8 cellular contexts compared by ENCODE assay signal in the genomic region with DNA sequence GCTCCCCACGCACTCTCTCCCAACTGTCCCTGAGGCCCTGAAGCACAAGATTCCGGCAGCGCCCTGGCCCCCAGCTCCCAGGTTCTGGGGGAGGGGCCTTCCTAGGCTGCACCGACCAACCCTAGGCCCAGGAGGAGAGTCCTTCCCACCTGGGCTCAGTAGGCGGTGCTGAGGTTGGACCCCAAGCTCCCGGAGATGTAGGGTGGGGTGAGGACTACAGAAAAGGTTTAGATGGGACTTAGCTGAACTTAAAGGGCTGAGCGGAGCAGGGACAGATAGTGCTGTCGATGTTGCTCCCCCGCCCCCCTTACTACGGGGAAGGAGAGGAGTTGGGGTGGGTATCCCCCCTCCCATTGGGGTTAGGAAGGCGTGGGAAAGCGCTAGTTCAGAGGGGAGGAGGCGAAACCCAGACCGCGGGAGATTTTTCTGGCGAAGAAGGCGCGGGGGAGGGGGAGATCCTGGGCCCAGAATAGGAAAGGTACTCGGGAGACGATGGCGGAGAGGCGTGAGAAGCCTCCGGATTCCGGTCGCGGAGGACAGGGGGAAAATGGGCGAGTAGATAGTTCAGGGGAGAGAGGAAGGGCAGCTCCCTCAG. TPM values are rescaled to one million over a fixed set of nuclear protein-coding genes. Genes with fewer than 3 reads are reported as not detected.
DNase-seq lines count a peak whose midpoint lies in the region; ATAC-seq and TF ChIP-seq lines count a peak whose summit lies in the region.

No MANE protein-coding gene starts in this region.

- ATAC-seq in T-cell (replicated peaks in 1 of 4) (no peak), HG02973 (IDR thresholded peaks at IDR 0.05; ENCODE audit: unreplicated experiment) (no peak), HG03280 (IDR thresholded peaks at IDR 0.05; ENCODE audit: unreplicated experiment) (no peak)

- peak overlapping the region; percentile 92 for H2BK15ac ChIP-seq in mesenchymal stem cell (ENCODE audit: low read depth, poor library complexity, severe bottlenecking)

- peaks cover 14% of the 10 kb centered on the region for H3K36me3 Mint-ChIP-seq in T-cell

- H3K9me3 ChIP-seq in mesenchymal stem cell (ENCODE audit: control insufficient read depth, low read length): no peaks in the 10 kb centered on the region
- H3K9me3 ChIP-seq in thymus (ENCODE audit: control insufficient read depth): no peaks in the 10 kb centered on the region

- CTCF ChIA-PET in T-cell (lab: Charles Lee): interaction anchor here in 1 of 2 donors (1.5 kb wide), 1 partner anchor 54 kb away, joined by 3 read pairs; a partner anchor contains a TSS

- no peaks in the 10 kb centered on the region for H3K9me3 Mint-ChIP-seq in T-cell

- H3K27me3 ChIP-seq in dorsolateral prefrontal cortex (no peaks in the 10 kb centered on the region), mesenchymal stem cell (ENCODE audit: control insufficient read depth in 1 of 2, insufficient read depth in 1 of 2, low read length in 2 of 2) (no peaks in the 10 kb centered on the region), thymus (ENCODE audit: control insufficient read depth, insufficient read depth) (no peaks in the 10 kb centered on the region)

- H3K4me3 ChIP-seq in dorsolateral prefrontal cortex: peak overlapping the region; percentile 46 to 87 (median 78)
- H3K4me3 ChIP-seq in mesenchymal stem cell (ENCODE audit: insufficient read depth in 1 of 2, low read depth in 1 of 2, low read length in 2 of 2): peak overlapping the region; percentile 89 to 90
- H3K4me3 ChIP-seq in thymus (ENCODE audit: low read length): peak overlapping the region; percentile 90

- H4K91ac ChIP-seq in mesenchymal stem cell (ENCODE audit: low read length): peak overlapping the region; percentile 78

- no peak overlapping the region for H2BK5ac ChIP-seq in mesenchymal stem cell (ENCODE audit: low read depth, low read length, poor library complexity, severe bottlenecking)

- DNase-seq in D341Med (ENCODE audit: low spot score): peak; percentile 48
- peak in 5 of 34 experiments; percentile 7 to 20 (median 14) for DNase-seq in T-cell
- DNase-seq in dorsolateral prefrontal cortex: peak in 3 of 10 donors; percentile 10 to 53 (median 31)
- peak; percentile 40 for DNase-seq in mesenchymal stem cell

- TF ChIP-seq CTCF in dorsolateral prefrontal cortex (IDR thresholded peaks at IDR 0.05 in 54 of 56, conservative IDR thresholded peaks at IDR 0.05 in 2 of 56; ENCODE audit: low read depth in 1 of 56, partially characterized antibody in 56 of 56): no peak

- H4K8ac ChIP-seq in mesenchymal stem cell (ENCODE audit: low read length): peak overlapping the region; percentile 4

- peak overlapping the region; percentile 91 to 95 for H3K27ac Mint-ChIP-seq in T-cell

- peak overlapping the region in 1 of 2 experiments; percentile 73 for H3K4ac ChIP-seq in mesenchymal stem cell (ENCODE audit: low read depth in 1 of 2, low read length in 2 of 2)

- no peaks in the 10 kb centered on the region for H3K27me3 Mint-ChIP-seq in T-cell

- peak overlapping the region; percentile 89 to 100 (median 96) for H3K4me3 Mint-ChIP-seq in T-cell

- H3K36me3 ChIP-seq in mesenchymal stem cell (ENCODE audit: control insufficient read depth in 1 of 2, insufficient read depth in 2 of 2, low read depth in 1 of 2, low read length in 2 of 2): peaks cover 17 to 22% of the 10 kb centered on the region in 2 experiments
- peaks cover 23% of the 10 kb centered on the region for H3K36me3 ChIP-seq in thymus (ENCODE audit: control insufficient read depth, insufficient read depth)

- peak overlapping the region; percentile 73 to 92 for H3K18ac ChIP-seq in mesenchymal stem cell (ENCODE audit: low read depth in 1 of 2, low read length in 2 of 2)

- H3K4me1 ChIP-seq in mesenchymal stem cell (ENCODE audit: control insufficient read depth, insufficient read depth, low read depth, low read length): peaks cover 27% of the 10 kb centered on the region
- peaks cover 34% of the 10 kb centered on the region for H3K4me1 ChIP-seq in thymus (ENCODE audit: control insufficient read depth, insufficient read depth, low read length)

- no peak overlapping the region for H2AK5ac ChIP-seq in mesenchymal stem cell (ENCODE audit: low read length, severe bottlenecking)

- peaks cover 17% of the 10 kb centered on the region for H3K79me1 ChIP-seq in mesenchymal stem cell (replicated peaks; ENCODE audit: low read length, poor library complexity, severe bottlenecking)

- H2BK120ac ChIP-seq in mesenchymal stem cell (ENCODE audit: low read depth, low read length): no peak overlapping the region

- intact Hi-C loops in dorsolateral prefrontal cortex (cut with DNase I): loop anchor here (2.0 to 10.0 kb wide), 5 partner anchors 42 to 520 kb away; a partner anchor contains a TSS

- H2BK12ac ChIP-seq in mesenchymal stem cell (ENCODE audit: low read length in 2 of 2): peak overlapping the region in 1 of 2 experiments; percentile 55

- peak overlapping the region in 1 of 2 experiments; percentile 70 for H3K23ac ChIP-seq in mesenchymal stem cell (ENCODE audit: low read length in 2 of 2)

- peak overlapping the region; percentile 96 for H3K9ac ChIP-seq in mesenchymal stem cell (ENCODE audit: low read length)

- POLR2A ChIA-PET in T-cell (lab: Charles Lee): interaction anchor here in 1 of 2 donors (0.7 kb wide), 1 partner anchor 486 kb away, joined by 4 read pairs; no protein-coding TSS in a partner anchor

- no peak; the same call in 1 of the 2 replicates for TF ChIP-seq EP300 in Ishikawa (IDR thresholded peaks at IDR 0.05; ENCODE audit: borderline replicate concordance)

- H3K4me1 Mint-ChIP-seq in T-cell: peaks cover 65 to 69% (median 67%) of the 10 kb centered on the region in 3 donors

- no peak overlapping the region for H2AFZ ChIP-seq in mesenchymal stem cell (ENCODE audit: low read depth, low read length)

- no peak for TF ChIP-seq RAD21 in Ishikawa (IDR thresholded peaks at IDR 0.05; ENCODE audit: low read depth)

- H3K27ac ChIP-seq in dorsolateral prefrontal cortex (peak overlapping the region; percentile 8 to 99 (median 95)), mesenchymal stem cell (ENCODE audit: low read length, poor library complexity, severe bottlenecking) (peak overlapping the region; percentile 67), thymus (ENCODE audit: low read depth) (peak overlapping the region; percentile 98)

- H3K4me2 ChIP-seq in mesenchymal stem cell (ENCODE audit: low read length, poor library complexity, severe bottlenecking): peak overlapping the region; percentile 95

- WGBS in mesenchymal stem cell: 4% methylated on average over 27 of the region's 27 CpGs
- 1% methylated on average over 27 of the region's 27 CpGs for WGBS in thymus

- peak overlapping the region; percentile 11 to 73 for H3K14ac ChIP-seq in mesenchymal stem cell (ENCODE audit: low read length in 2 of 2)

TF ChIP-seq in Ishikawa, 13 proteins besides CTCF, POLR2A, EP300 and RAD21:
- TF ChIP-seq, protein P1, sequence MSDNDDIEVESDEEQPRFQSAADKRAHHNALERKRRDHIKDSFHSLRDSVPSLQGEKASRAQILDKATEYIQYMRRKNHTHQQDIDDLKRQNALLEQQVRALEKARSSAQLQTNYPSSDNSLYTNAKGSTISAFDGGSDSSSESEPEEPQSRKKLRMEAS (IDR thresholded peaks at IDR 0.05): 0 out of 2 replicates have a peak, but pooled peaks have one; percentile 30
- peak; percentile 61; the same call in 1 of the 2 replicates for TF ChIP-seq TAF1 (IDR thresholded peaks at IDR 0.05; ENCODE audit: low read depth)
- TF ChIP-seq ZBTB7A (IDR thresholded peaks at IDR 0.05; ENCODE audit: low read depth): peak; percentile 18; the same call in 1 of the 2 replicates
- no peak for TF ChIP-seq FOXM1 (IDR thresholded peaks at IDR 0.05; ENCODE audit: borderline replicate concordance, low read depth)

RNA-seq across cellular contexts. Expression of a gene that starts 4.2 kb away (rescaled TPM):
- total RNA-seq in T-cell (100 to 1,000 TPM; 149 to 257 (median 172) TPM), dorsolateral prefrontal cortex (100 to 1,000 TPM in 21 of 120 experiments, 10 to 100 TPM in 99; 58.5 to 126 (median 86.8) TPM)
- polyA plus RNA-seq in mesenchymal stem cell (2013, experiment 1 of 2): 80.3 TPM
- polyA plus RNA-seq in mesenchymal stem cell (2013, experiment 2 of 2): 69.0 TPM
- 29.8 TPM for polyA plus RNA-seq in thymus

RNA-seq across cellular contexts. Expression of a gene that starts 11.4 kb away (rescaled TPM):
- 100 to 1,000 TPM; 252 to 290 (median 283) TPM for total RNA-seq in T-cell
- 100 to 1,000 TPM; 248 to 863 (median 546) TPM for total RNA-seq in dorsolateral prefrontal cortex
- 489 TPM for polyA plus RNA-seq in mesenchymal stem cell (2013, experiment 1 of 2)
- polyA plus RNA-seq in mesenchymal stem cell (2013, experiment 2 of 2): 517 TPM
- 263 TPM for polyA plus RNA-seq in thymus

RNA-seq across cellular contexts. Expression of a gene that starts 53.7 kb away (rescaled TPM):
- total RNA-seq in T-cell (100 to 1,000 TPM; 121 to 155 (median 145) TPM), dorsolateral prefrontal cortex (100 to 1,000 TPM; 109 to 354 (median 170) TPM)
- polyA plus RNA-seq in mesenchymal stem cell (2013, experiment 1 of 2): 149 TPM
- polyA plus RNA-seq in mesenchymal stem cell (2013, experiment 2 of 2): 152 TPM
- polyA plus RNA-seq in thymus: 161 TPM
